ENCODE assay signal across 1 cellular context in genomic region chr6:108294787-108295625, GRCh38.
TF ChIP-seq lines count a peak whose summit lies in the region.

AFG1L (plus strand) TSS chr6:108295054; CDS start chr6:108295080, 26 bp downstream.

TF ChIP-seq in HepG2, 621 proteins besides CTCF, POLR2A, EP300 and RAD21 (continued from another document and continues in another):
- TF ChIP-seq, protein P1, sequence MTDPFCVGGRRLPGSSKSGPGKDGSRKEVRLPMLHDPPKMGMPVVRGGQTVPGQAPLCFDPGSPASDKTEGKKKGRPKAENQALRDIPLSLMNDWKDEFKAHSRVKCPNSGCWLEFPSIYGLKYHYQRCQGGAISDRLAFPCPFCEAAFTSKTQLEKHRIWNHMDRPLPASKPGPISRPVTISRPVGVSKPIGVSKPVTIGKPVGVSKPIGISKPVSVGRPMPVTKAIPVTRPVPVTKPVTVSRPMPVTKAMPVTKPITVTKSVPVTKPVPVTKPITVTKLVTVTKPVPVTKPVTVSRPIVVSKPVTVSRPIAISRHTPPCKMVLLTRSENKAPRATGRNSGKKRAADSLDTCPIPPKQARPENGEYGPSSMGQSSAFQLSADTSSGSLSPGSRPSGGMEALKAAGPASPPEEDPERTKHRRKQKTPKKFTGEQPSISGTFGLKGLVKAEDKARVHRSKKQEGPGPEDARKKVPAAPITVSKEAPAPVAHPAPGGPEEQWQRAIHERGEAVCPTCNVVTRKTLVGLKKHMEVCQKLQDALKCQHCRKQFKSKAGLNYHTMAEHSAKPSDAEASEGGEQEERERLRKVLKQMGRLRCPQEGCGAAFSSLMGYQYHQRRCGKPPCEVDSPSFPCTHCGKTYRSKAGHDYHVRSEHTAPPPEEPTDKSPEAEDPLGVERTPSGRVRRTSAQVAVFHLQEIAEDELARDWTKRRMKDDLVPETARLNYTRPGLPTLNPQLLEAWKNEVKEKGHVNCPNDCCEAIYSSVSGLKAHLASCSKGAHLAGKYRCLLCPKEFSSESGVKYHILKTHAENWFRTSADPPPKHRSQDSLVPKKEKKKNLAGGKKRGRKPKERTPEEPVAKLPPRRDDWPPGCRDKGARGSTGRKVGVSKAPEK (CRISPR knock-in tag; IDR thresholded peaks at IDR 0.05; ENCODE audit: borderline replicate concordance), result no peak
- peak; percentile 79 for TF ChIP-seq ZNF503 (CRISPR knock-in tag; IDR thresholded peaks at IDR 0.05)
- 0 out of 2 replicates have a peak, but pooled peaks have one; percentile 27 for TF ChIP-seq MYNN (CRISPR knock-in tag; IDR thresholded peaks at IDR 0.05; ENCODE audit: low read depth)
- TF ChIP-seq, protein P2, sequence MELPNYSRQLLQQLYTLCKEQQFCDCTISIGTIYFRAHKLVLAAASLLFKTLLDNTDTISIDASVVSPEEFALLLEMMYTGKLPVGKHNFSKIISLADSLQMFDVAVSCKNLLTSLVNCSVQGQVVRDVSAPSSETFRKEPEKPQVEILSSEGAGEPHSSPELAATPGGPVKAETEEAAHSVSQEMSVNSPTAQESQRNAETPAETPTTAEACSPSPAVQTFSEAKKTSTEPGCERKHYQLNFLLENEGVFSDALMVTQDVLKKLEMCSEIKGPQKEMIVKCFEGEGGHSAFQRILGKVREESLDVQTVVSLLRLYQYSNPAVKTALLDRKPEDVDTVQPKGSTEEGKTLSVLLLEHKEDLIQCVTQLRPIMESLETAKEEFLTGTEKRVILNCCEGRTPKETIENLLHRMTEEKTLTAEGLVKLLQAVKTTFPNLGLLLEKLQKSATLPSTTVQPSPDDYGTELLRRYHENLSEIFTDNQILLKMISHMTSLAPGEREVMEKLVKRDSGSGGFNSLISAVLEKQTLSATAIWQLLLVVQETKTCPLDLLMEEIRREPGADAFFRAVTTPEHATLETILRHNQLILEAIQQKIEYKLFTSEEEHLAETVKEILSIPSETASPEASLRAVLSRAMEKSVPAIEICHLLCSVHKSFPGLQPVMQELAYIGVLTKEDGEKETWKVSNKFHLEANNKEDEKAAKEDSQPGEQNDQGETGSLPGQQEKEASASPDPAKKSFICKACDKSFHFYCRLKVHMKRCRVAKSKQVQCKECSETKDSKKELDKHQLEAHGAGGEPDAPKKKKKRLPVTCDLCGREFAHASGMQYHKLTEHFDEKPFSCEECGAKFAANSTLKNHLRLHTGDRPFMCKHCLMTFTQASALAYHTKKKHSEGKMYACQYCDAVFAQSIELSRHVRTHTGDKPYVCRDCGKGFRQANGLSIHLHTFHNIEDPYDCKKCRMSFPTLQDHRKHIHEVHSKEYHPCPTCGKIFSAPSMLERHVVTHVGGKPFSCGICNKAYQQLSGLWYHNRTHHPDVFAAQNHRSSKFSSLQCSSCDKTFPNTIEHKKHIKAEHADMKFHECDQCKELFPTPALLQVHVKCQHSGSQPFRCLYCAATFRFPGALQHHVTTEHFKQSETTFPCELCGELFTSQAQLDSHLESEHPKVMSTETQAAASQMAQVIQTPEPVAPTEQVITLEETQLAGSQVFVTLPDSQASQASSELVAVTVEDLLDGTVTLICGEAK (IDR thresholded peaks at IDR 0.05), result peak; percentile 98
- TF ChIP-seq, protein P2 (CRISPR knock-in tag; IDR thresholded peaks at IDR 0.05), result peak; percentile 100
- no peak for TF ChIP-seq ZMAT3 (CRISPR knock-in tag; conservative IDR thresholded peaks at IDR 0.05)
- TF ChIP-seq HMGA1 (CRISPR knock-in tag; conservative IDR thresholded peaks at IDR 0.05), result no peak
- peak; percentile 53; the same call in 1 of the 2 replicates for TF ChIP-seq BCL6 (CRISPR knock-in tag; IDR thresholded peaks at IDR 0.05)
- TF ChIP-seq, protein P3, sequence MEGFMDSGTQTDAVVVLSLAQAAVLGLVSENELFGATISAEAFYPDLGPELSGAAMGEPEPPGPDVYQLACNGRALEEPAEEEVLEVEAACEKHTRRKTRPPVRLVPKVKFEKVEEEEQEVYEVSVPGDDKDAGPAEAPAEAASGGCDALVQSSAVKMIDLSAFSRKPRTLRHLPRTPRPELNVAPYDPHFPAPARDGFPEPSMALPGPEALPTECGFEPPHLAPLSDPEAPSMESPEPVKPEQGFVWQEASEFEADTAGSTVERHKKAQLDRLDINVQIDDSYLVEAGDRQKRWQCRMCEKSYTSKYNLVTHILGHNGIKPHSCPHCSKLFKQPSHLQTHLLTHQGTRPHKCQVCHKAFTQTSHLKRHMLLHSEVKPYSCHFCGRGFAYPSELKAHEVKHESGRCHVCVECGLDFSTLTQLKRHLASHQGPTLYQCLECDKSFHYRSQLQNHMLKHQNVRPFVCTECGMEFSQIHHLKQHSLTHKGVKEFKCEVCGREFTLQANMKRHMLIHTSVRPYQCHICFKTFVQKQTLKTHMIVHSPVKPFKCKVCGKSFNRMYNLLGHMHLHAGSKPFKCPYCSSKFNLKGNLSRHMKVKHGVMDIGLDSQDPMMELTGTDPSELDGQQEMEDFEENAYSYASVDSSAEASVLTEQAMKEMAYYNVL (CRISPR knock-in tag; IDR thresholded peaks at IDR 0.05; ENCODE audit: borderline replicate concordance), result peak; percentile 82; the same call in 1 of the 2 replicates
- no peak for TF ChIP-seq LCORL (IDR thresholded peaks at IDR 0.05)
- TF ChIP-seq LCORL (CRISPR knock-in tag; IDR thresholded peaks at IDR 0.05), result no peak; the same call in 1 of the 2 replicates
- TF ChIP-seq TOPORS (CRISPR knock-in tag; IDR thresholded peaks at IDR 0.05), result 0 out of 2 replicates have a peak, but pooled peaks have one; percentile 23
- TF ChIP-seq, protein P4, sequence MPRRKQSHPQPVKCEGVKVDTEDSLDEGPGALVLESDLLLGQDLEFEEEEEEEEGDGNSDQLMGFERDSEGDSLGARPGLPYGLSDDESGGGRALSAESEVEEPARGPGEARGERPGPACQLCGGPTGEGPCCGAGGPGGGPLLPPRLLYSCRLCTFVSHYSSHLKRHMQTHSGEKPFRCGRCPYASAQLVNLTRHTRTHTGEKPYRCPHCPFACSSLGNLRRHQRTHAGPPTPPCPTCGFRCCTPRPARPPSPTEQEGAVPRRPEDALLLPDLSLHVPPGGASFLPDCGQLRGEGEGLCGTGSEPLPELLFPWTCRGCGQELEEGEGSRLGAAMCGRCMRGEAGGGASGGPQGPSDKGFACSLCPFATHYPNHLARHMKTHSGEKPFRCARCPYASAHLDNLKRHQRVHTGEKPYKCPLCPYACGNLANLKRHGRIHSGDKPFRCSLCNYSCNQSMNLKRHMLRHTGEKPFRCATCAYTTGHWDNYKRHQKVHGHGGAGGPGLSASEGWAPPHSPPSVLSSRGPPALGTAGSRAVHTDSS (CRISPR knock-in tag; conservative IDR thresholded peaks at IDR 0.05), result no peak
- TF ChIP-seq, protein P5, sequence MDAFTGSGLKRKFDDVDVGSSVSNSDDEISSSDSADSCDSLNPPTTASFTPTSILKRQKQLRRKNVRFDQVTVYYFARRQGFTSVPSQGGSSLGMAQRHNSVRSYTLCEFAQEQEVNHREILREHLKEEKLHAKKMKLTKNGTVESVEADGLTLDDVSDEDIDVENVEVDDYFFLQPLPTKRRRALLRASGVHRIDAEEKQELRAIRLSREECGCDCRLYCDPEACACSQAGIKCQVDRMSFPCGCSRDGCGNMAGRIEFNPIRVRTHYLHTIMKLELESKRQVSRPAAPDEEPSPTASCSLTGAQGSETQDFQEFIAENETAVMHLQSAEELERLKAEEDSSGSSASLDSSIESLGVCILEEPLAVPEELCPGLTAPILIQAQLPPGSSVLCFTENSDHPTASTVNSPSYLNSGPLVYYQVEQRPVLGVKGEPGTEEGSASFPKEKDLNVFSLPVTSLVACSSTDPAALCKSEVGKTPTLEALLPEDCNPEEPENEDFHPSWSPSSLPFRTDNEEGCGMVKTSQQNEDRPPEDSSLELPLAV (CRISPR knock-in tag; conservative IDR thresholded peaks at IDR 0.05; ENCODE audit: low read depth), result no peak
- no peak for TF ChIP-seq NFATC3 (CRISPR knock-in tag; IDR thresholded peaks at IDR 0.05)
- peak; percentile 24; the same call in 1 of the 2 replicates for TF ChIP-seq KAT7 (CRISPR knock-in tag; IDR thresholded peaks at IDR 0.05; ENCODE audit: borderline replicate concordance)
- no peak for TF ChIP-seq MEIS1 (CRISPR knock-in tag; IDR thresholded peaks at IDR 0.05; ENCODE audit: borderline replicate concordance)
- TF ChIP-seq KLF9 (CRISPR knock-in tag; IDR thresholded peaks at IDR 0.05; ENCODE audit: low read depth), result no peak
- no peak for TF ChIP-seq CCAR2 (optimal IDR thresholded peaks at IDR 0.05; ENCODE audit: low read depth, low read length)
- TF ChIP-seq ZNF484 (CRISPR knock-in tag; IDR thresholded peaks at IDR 0.05; ENCODE audit: borderline replicate concordance, low read depth), result no peak
- no peak; the same call in 1 of the 2 replicates for TF ChIP-seq HMGXB3 (CRISPR knock-in tag; IDR thresholded peaks at IDR 0.05; ENCODE audit: borderline replicate concordance)
- TF ChIP-seq ZNF737 (CRISPR knock-in tag; IDR thresholded peaks at IDR 0.05; ENCODE audit: borderline replicate concordance), result no peak
- TF ChIP-seq FOXO1 (CRISPR knock-in tag; IDR thresholded peaks at IDR 0.05), result peak; percentile 40; the same call in 1 of the 2 replicates
- TF ChIP-seq, protein P6, sequence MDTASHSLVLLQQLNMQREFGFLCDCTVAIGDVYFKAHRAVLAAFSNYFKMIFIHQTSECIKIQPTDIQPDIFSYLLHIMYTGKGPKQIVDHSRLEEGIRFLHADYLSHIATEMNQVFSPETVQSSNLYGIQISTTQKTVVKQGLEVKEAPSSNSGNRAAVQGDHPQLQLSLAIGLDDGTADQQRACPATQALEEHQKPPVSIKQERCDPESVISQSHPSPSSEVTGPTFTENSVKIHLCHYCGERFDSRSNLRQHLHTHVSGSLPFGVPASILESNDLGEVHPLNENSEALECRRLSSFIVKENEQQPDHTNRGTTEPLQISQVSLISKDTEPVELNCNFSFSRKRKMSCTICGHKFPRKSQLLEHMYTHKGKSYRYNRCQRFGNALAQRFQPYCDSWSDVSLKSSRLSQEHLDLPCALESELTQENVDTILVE (CRISPR knock-in tag; IDR thresholded peaks at IDR 0.05), result peak; percentile 83; the same call in 1 of the 2 replicates
- no peak for TF ChIP-seq ZNF652 (CRISPR knock-in tag; IDR thresholded peaks at IDR 0.05; ENCODE audit: borderline replicate concordance, low read depth)
- peak; percentile 64; the same call in 1 of the 2 replicates for TF ChIP-seq DR1 (CRISPR knock-in tag; IDR thresholded peaks at IDR 0.05)
